In the genomic region with DNA sequence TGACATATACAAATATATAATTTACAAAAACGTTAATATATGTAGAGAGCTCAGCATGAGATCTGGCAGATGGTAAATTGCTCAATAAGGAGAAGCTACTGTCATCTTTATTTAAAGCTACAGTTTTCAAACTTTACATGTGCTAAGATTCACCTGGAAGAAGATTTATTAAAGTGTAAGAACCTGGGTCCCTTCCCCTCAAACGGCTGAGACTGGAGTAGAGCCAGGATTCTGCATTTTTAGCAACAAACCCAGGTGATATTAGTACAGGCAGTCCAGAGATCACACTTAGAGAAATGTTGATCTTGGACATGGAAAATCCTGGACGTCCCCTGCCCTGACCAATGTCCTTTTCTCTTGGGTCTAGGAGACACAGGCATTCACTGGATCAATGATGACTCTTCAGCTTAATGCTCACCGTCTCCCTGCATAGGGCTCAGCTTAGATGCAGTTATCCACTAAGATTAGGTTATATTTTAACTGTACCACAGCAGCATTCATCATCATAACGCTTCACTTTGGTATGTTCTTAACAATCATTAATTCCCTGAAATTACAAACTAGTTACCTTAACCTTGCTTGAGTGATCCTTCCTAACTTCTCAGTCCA, we compare ENCODE assay signal across 12 cellular contexts. TPM values are rescaled to one million over a fixed set of nuclear protein-coding genes. Genes with fewer than 3 reads are reported as not detected.
DNase-seq lines count a peak whose midpoint lies in the region; ATAC-seq, FAIRE-seq and TF ChIP-seq lines count a peak whose summit lies in the region.
"Had no signal": no experiment of that assay in that cellular context is flagged by ENCODE, and none has a peak within 500 bp of the region (broad histone marks: within the 10 kb centered on the region; RNA-seq: fewer than 3 reads in every experiment).

No MANE protein-coding gene starts in this region.

- DNase-seq in A549 (ENCODE audit: low read depth in 1 of 2, low spot score in 1 of 2) (peak in 1 of 2 experiments; percentile 36), HK-2 (ENCODE audit: unreplicated experiment) (peak; percentile 51), astrocyte (ENCODE audit: low read depth) (peak; percentile 43), mesendoderm (no peak), pons (ENCODE audit: low spot score) (no peak), immature natural killer cell (no peak), hypothalamus (lab: John Stamatoyannopoulos, UW) (no peak)
- DNase-seq: C1 segment of cervical spinal cord; GOT3; NCI-H2029 treated with DMSO at 0.1 percent for 48 hours; stimulated activated CD4-positive, alpha-beta T cell treated with anti-CD3 and anti-CD28 coated beads, Interleukin-4, amount 100 ng/mL, for 1 hour had no signal

- peak overlapping the region; percentile 71 for H3K4ac ChIP-seq in mesendoderm (ENCODE audit: low read depth, low read length)

- H3K79me2 ChIP-seq in astrocyte (ENCODE audit: insufficient read depth, low read length) (peaks cover 57% of the 10 kb centered on the region), mesendoderm (ENCODE audit: control insufficient read depth, insufficient read depth, low read length) (peaks cover 2% of the 10 kb centered on the region)

- H3K4me3 Mint-ChIP-seq in astrocyte (ENCODE audit: unreplicated experiment) (no peak overlapping the region), immature natural killer cell (no peak overlapping the region)

- H3K27ac ChIP-seq in A549 (peak overlapping the region; percentile 74 to 80), astrocyte (ENCODE audit: low read depth, low read length) (peak overlapping the region; percentile 81), mesendoderm (ENCODE audit: low read depth, low read length) (peak overlapping the region; percentile 43)

- H3K9me3 Mint-ChIP-seq in astrocyte (ENCODE audit: unreplicated experiment) (no peaks in the 10 kb centered on the region), immature natural killer cell (no peaks in the 10 kb centered on the region)

- no peak overlapping the region for H2AK5ac ChIP-seq in mesendoderm (ENCODE audit: low read length)

- no peak for TF ChIP-seq RAD21 in A549 (conservative IDR thresholded peaks at IDR 0.05 in 1 of 2, IDR thresholded peaks at IDR 0.05 in 1 of 2)

- H3K36me3 ChIP-seq in astrocyte (ENCODE audit: insufficient read depth, low read length) (peaks cover 22% of the 10 kb centered on the region), mesendoderm (ENCODE audit: control insufficient read depth, insufficient read depth, low read length) (peaks cover 6% of the 10 kb centered on the region)

- no peak for TF ChIP-seq EP300 in A549 (IDR thresholded peaks at IDR 0.05)

- POLR2A ChIA-PET in A549 (lab: Yijun Ruan, JAX), result no interaction called here

- H3K27ac Mint-ChIP-seq in astrocyte (ENCODE audit: unreplicated experiment) (peak overlapping the region; percentile 96), immature natural killer cell (peak overlapping the region in 2 of 6 donors; percentile 8 to 19)

- 3% methylated on average over 5 of the region's 5 CpGs for WGBS in A549 (ENCODE audit: missing lambda C conversion rate)
- WGBS in mesendoderm (ENCODE audit: extremely low coverage, insufficient coverage, low lambda C conversion rate), result no CpG with 5 or more reads among the region's 5 CpGs

- peaks cover 44% of the 10 kb centered on the region for H3K4me1 Mint-ChIP-seq in astrocyte (ENCODE audit: low read depth, unreplicated experiment)
- H3K4me1 Mint-ChIP-seq in immature natural killer cell, result peaks cover 21 to 35% of the 10 kb centered on the region in 2 donors

- H3K4me2 ChIP-seq in A549 (peak overlapping the region; percentile 67), astrocyte (ENCODE audit: low read length) (peak overlapping the region; percentile 37), mesendoderm (ENCODE audit: low read length) (no peak overlapping the region)

- no peaks in the 10 kb centered on the region for H3K27me3 Mint-ChIP-seq in astrocyte (ENCODE audit: low read depth, unreplicated experiment)
- no peaks in the 10 kb centered on the region for H3K27me3 Mint-ChIP-seq in immature natural killer cell (ENCODE audit: low read depth in 3 of 3)

- H4K8ac ChIP-seq in mesendoderm (ENCODE audit: low read depth, low read length), result no peak overlapping the region

- H3K79me1 ChIP-seq in mesendoderm (ENCODE audit: low read length), result peaks cover 8% of the 10 kb centered on the region

- peak; percentile 60 to 74 for ATAC-seq in A549
- no peak for ATAC-seq in HG02970 (IDR thresholded peaks at IDR 0.05; ENCODE audit: low FRiP score, unreplicated experiment)

- peak overlapping the region; percentile 56 for H3K18ac ChIP-seq in mesendoderm (ENCODE audit: low read length)

- H2BK15ac ChIP-seq in mesendoderm (replicated peaks; ENCODE audit: low read depth), result no peak overlapping the region

- H3K36me3 Mint-ChIP-seq in astrocyte (ENCODE audit: low read depth, unreplicated experiment), result peaks cover 28% of the 10 kb centered on the region
- H3K36me3 Mint-ChIP-seq in immature natural killer cell, result peaks cover 7 to 10% (median 8%) of the 10 kb centered on the region in 3 donors

- H3K9me3 ChIP-seq in A549 (no peaks in the 10 kb centered on the region), astrocyte (ENCODE audit: insufficient read depth, low read depth, low read length) (no peaks in the 10 kb centered on the region)

- peaks cover 66% of the 10 kb centered on the region for H4K20me1 ChIP-seq in astrocyte (ENCODE audit: insufficient read depth, low read length)

- H3K27me3 ChIP-seq in astrocyte (ENCODE audit: insufficient read depth, low read length), result no peaks in the 10 kb centered on the region
- H3K27me3 ChIP-seq in mesendoderm (ENCODE audit: insufficient read depth, low read length, poor library complexity), result no peaks in the 10 kb centered on the region

- TF ChIP-seq CTCF in A549 (IDR thresholded peaks at IDR 0.05) (no peak), astrocyte (IDR thresholded peaks at IDR 0.05; ENCODE audit: insufficient read depth, low read depth, low read length) (no peak)

- no peak overlapping the region for H2BK5ac ChIP-seq in mesendoderm (ENCODE audit: low read length)

- H3K4me1 ChIP-seq in A549, result peaks cover 46% of the 10 kb centered on the region
- peaks cover 32% of the 10 kb centered on the region for H3K4me1 ChIP-seq in astrocyte (ENCODE audit: insufficient read depth, low read length)
- peaks cover 12% of the 10 kb centered on the region for H3K4me1 ChIP-seq in mesendoderm (ENCODE audit: control insufficient read depth, low read depth, low read length)

- CTCF ChIA-PET in A549 (lab: Yijun Ruan, JAX), result interaction anchor here (0.5 to 1.3 kb wide), 4 partner anchors 10 to 1166 kb away, joined by 3 to 6 read pairs (median 4); no protein-coding TSS in a partner anchor

- H4K5ac ChIP-seq in mesendoderm (ENCODE audit: low read length), result no peak overlapping the region

- H2BK120ac ChIP-seq in mesendoderm (ENCODE audit: low read depth, low read length), result no peak overlapping the region

- no peak for TF ChIP-seq POLR2A in A549 (IDR thresholded peaks at IDR 0.05; ENCODE audit: low read length)

- H3K4me3 ChIP-seq in A549, result 0 out of 3 replicates have a peak overlapping the region, but pooled peaks have one; percentile 1
- no peak overlapping the region for H3K4me3 ChIP-seq in astrocyte (ENCODE audit: insufficient read depth, low read depth, low read length)
- no peak overlapping the region for H3K4me3 ChIP-seq in mesendoderm (ENCODE audit: low read length)

- no peak overlapping the region for H3K56ac ChIP-seq in mesendoderm (ENCODE audit: low read length)

- H3K9ac ChIP-seq in astrocyte (ENCODE audit: low read length) (peak overlapping the region; percentile 30), mesendoderm (ENCODE audit: low read length) (no peak overlapping the region)

- no peak for FAIRE-seq in A549 (lab: Jason Lieb, UNC)
- FAIRE-seq in astrocyte (lab: Jason Lieb, UNC), result peak; percentile 5

- H3K23ac ChIP-seq in mesendoderm (ENCODE audit: low read length), result no peak overlapping the region

- H2AFZ ChIP-seq in astrocyte (ENCODE audit: low read depth, low read length), result no peak overlapping the region

TF ChIP-seq in A549, 52 proteins besides CTCF, POLR2A, EP300 and RAD21:
- peak; percentile 55 to 68; a peak in 3 of 4 replicates for TF ChIP-seq CEBPB (IDR thresholded peaks at IDR 0.05)
- no peak for TF ChIP-seq RCOR1 (IDR thresholded peaks at IDR 0.05; ENCODE audit: low read depth, low read length)
- no peak for TF ChIP-seq ZC3H11A (IDR thresholded peaks at IDR 0.05)
- 0 out of 2 replicates have a peak, but pooled peaks have one; percentile 0 for TF ChIP-seq JUNB (IDR thresholded peaks at IDR 0.05)

RNA-seq across cellular contexts. Expression of a gene that starts 20.4 kb away (rescaled TPM):
- polyA plus RNA-seq in A549 (2011; rRNA removed), result 38.4 and 44.3 TPM in 2 replicates
- polyA plus RNA-seq in A549 (2012; cell fraction: cytosol; rRNA removed), result 22.3 and 24.0 TPM in 2 replicates
- polyA plus RNA-seq in A549 (2012; cell fraction: nucleus; rRNA removed), result 14.1 and 15.6 TPM in 2 replicates
- 27.9 to 30.6 TPM (median 29.3 TPM) in 3 replicates for polyA plus RNA-seq in A549 (2017; fragmentation: RNase III; extraction: RNeasy Plus Mini Kit Qiagen cat#74134 plus additional on column Dnase treatment)
- 22.7 and 25.3 TPM in 2 replicates for polyA minus RNA-seq in A549 (2011; rRNA and poly(A)+ RNA removed)
- 56.5 and 57.6 TPM in 2 replicates for total RNA-seq in astrocyte
- 20.0 TPM for polyA plus RNA-seq in mesendoderm (2013, experiment 1 of 2)
- 20.5 TPM for polyA plus RNA-seq in mesendoderm (2013, experiment 2 of 2)
- polyA plus RNA-seq in immature natural killer cell, result 10 to 100 TPM in 2 of 3 donors, 1 to 10 TPM in 1; 9.6 to 21.7 (median 11.3) TPM

RNA-seq across cellular contexts. Expression of a gene that starts 56.8 kb away (rescaled TPM):
- polyA plus RNA-seq in A549 (2011; rRNA removed) (77.9 and 93.0 TPM in 2 replicates), A549 (2017; fragmentation: RNase III; extraction: RNeasy Plus Mini Kit Qiagen cat#74134 plus additional on column Dnase treatment) (50.0 to 54.6 TPM (median 50.3 TPM) in 3 replicates), immature natural killer cell (10 to 100 TPM in 1 of 3 donors, 1 to 10 TPM in 2; 2.9 to 21.5 (median 6.9) TPM)
- 79.6 and 114 TPM in 2 replicates for polyA plus RNA-seq in A549 (2012; cell fraction: cytosol; rRNA removed)
- 106 and 108 TPM in 2 replicates for polyA plus RNA-seq in A549 (2012; cell fraction: nucleus; rRNA removed)
- polyA minus RNA-seq in A549 (2011; rRNA and poly(A)+ RNA removed), result 345 and 346 TPM in 2 replicates
- 30.3 and 32.5 TPM in 2 replicates for total RNA-seq in astrocyte
- polyA plus RNA-seq in mesendoderm (2013, experiment 1 of 2), result 52.1 TPM
- polyA plus RNA-seq in mesendoderm (2013, experiment 2 of 2), result 52.4 TPM

Comparison
In these comparisons a context has a peak if more than half of its experiments do, and no peak if none do; other contexts are left out.
1. DNase-seq: peak in HK-2 (single experiment) and astrocyte (single experiment); none in mesendoderm (single experiment), pons (single experiment), immature natural killer cell (0 of 3) and hypothalamus (0 of 51).
2. Peak in every context shown above with its lines, with median percentiles within 50 percentile points of each other: H3K27ac ChIP-seq.